Comparison of ENCODE assay signal across 1 cellular context in the genomic region with DNA sequence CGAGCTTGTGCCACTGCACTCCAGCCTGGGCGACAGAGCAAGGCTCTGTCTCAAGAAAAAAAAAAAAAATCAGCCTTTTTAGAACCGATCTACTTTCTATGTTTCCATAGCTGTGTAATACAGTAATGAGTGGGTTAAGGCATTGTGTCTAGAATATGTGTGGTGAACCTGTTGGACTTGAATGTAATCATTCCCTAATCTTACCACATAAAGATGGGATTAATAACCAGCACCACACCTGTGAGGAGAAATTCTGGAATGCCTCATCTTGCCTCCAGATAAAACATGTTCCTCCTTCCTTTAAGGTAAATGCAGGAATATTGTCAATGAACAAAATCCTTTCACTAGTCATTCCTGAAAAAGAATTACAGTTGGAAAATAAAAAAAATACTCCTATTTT.
TF ChIP-seq lines count a peak whose summit lies in the region.

No MANE protein-coding gene starts in this region.

TF ChIP-seq in HEK293, 187 proteins besides CTCF, POLR2A, EP300 and RAD21:
- TF ChIP-seq SCRT2 (tag by site-specific recombination; IDR thresholded peaks at IDR 0.05) = 0 out of 2 replicates have a peak, but pooled peaks have one; percentile 30
- no peak for TF ChIP-seq TRIM28 (IDR thresholded peaks at IDR 0.05; ENCODE audit: borderline replicate concordance, low read length)
- no peak for TF ChIP-seq ZNF341 (tag by site-specific recombination; IDR thresholded peaks at IDR 0.05; ENCODE audit: low read depth)
